ENCODE assay signal across 14 cellular contexts in the genomic region with DNA sequence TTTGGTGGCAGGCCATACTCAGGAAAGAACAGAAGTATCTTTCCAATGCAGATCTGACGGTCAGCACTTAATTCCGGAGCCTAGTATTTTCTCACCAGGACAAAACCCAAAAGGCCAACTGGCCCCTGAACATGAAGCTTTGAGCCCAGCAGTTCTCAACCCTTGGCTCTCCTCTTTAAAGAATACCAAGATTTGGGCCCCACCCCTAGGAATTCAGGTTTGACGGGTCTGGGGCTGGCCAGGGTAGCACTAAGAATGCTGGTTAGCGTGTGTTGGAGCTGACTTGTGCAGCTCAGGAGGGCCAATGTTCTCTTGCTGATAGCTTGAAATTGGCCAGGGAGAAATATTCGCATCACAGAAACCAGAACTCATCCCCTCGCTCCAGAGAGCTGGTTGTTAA.
"Had no signal": no experiment of that assay in that cellular context is flagged by ENCODE, and none has a peak within 500 bp of the region (broad histone marks: within the 10 kb centered on the region; RNA-seq: fewer than 3 reads in every experiment).

No MANE protein-coding gene starts in this region.

- ATAC-seq: left lobe of liver, pancreas, SK-N-SH treated with all-trans-retinoic acid at 6 μM for 48 hours had no signal

- H3K9me3 ChIP-seq: esophagus muscularis mucosa, pancreas, thyroid gland had no signal

- H3K9me3 Mint-ChIP-seq: activated naive CD4-positive, alpha-beta T cell treated with anti-CD3 and anti-CD28 coated beads, Interleukin-2, amount 50 U/mL, for 24 hours; activated T-helper 2 cell treated with anti-CD3 and anti-CD28 coated beads, Interferon-gamma antibody, Interleukin-2, Interleukin-4, amounts not matched to agents 10 μg/mL and 5 μg/mL and 100 μg/mL, durations not matched to agents 14 hours and 24 hours and 36 hours; nephron; T-helper 1 cell treated with Interleukin-12 subunit alpha and Interleukin-12 subunit beta and Interleukin-4 antibody, amounts not matched to agents 30 μg/mL and 1 μg/mL, for 36 hours had no signal

- H3K36me3 Mint-ChIP-seq: activated naive CD4-positive, alpha-beta T cell treated with anti-CD3 and anti-CD28 coated beads, Interleukin-2, amount 50 U/mL, for 24 hours had no signal

- H3K4me3 ChIP-seq: esophagus muscularis mucosa, pancreas, thyroid gland had no signal

- H3K27ac ChIP-seq: esophagus muscularis mucosa, pancreas, thyroid gland had no signal

- H3K27me3 Mint-ChIP-seq: activated naive CD4-positive, alpha-beta T cell treated with anti-CD3 and anti-CD28 coated beads, Interleukin-2, amount 50 U/mL, for 24 hours had no signal

- H3K27ac Mint-ChIP-seq: activated naive CD4-positive, alpha-beta T cell treated with anti-CD3 and anti-CD28 coated beads, Interleukin-2, amount 50 U/mL, for 24 hours; activated T-helper 2 cell treated with anti-CD3 and anti-CD28 coated beads, Interferon-gamma antibody, Interleukin-2, Interleukin-4, amounts not matched to agents 10 μg/mL and 5 μg/mL and 100 μg/mL, durations not matched to agents 14 hours and 24 hours and 36 hours; T-helper 1 cell treated with Interleukin-12 subunit alpha and Interleukin-12 subunit beta and Interleukin-4 antibody, amounts not matched to agents 30 μg/mL and 1 μg/mL, for 36 hours had no signal

- DNase-seq: activated CD4-positive, alpha-beta T cell treated with anti-CD3 and anti-CD28 coated beads, Interleukin-2, amount 50 U/mL, for 1 hour; cerebellar nuclear complex; dermis blood vessel endothelial cell; hypothalamus; mammary epithelial cell; pancreas; thyroid gland had no signal

- H3K27me3 ChIP-seq: esophagus muscularis mucosa, pancreas, thyroid gland had no signal

- H3K4me1 Mint-ChIP-seq: activated naive CD4-positive, alpha-beta T cell treated with anti-CD3 and anti-CD28 coated beads, Interleukin-2, amount 50 U/mL, for 24 hours had no signal

- H3K36me3 ChIP-seq: esophagus muscularis mucosa, pancreas, thyroid gland had no signal

- H3K4me3 Mint-ChIP-seq: activated naive CD4-positive, alpha-beta T cell treated with anti-CD3 and anti-CD28 coated beads, Interleukin-2, amount 50 U/mL, for 24 hours; nephron; T-helper 1 cell treated with Interleukin-12 subunit alpha and Interleukin-12 subunit beta and Interleukin-4 antibody, amounts not matched to agents 30 μg/mL and 1 μg/mL, for 36 hours had no signal

- H3K4me1 ChIP-seq: esophagus muscularis mucosa, pancreas, thyroid gland had no signal
